ENCODE assay signal across 19 cellular contexts in the genomic region with DNA sequence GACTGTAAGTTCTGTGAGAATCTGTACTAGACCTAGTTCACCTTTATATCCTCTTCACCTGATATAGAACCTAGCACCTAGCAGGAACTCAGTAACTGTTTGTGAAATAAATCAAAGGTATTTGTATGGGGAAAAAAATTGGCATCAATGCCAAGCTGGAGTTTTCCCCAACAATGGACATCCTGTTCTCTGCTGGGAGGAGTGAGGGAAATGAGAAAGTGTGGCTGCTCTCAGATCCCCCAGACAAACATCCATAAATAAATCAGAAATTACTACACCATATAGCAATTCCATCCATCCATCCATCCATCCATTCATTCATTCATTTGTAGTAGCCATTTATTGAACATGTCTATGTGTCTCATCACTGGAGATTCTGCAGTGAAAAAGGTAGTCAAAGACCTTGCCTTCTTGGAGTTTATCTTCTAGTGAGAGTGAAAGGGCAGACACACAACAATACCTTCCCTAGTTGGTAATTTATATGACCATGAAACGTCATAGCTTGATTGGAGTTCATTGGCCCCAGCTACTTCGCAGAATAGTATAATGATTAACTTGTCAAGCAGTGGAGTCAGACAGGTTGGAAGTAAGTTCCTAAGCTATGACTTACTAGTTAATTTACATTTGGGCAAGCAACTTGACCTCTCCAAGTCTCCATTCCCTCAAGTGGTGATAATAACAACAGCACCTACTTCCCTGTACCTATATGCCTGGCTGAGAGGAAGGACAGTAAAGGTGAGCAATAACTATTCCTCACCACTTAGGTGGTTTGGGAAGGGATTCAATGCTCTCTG.
DNase-seq lines count a peak whose midpoint lies in the region; ATAC-seq and TF ChIP-seq lines count a peak whose summit lies in the region.
"Had no signal": no experiment of that assay in that cellular context is flagged by ENCODE, and none has a peak within 500 bp of the region (broad histone marks: within the 10 kb centered on the region; RNA-seq: fewer than 3 reads in every experiment).

No MANE protein-coding gene starts in this region.

- peaks cover 6% of the 10 kb centered on the region for H3K27me3 Mint-ChIP-seq in activated naive CD4-positive, alpha-beta T cell treated with anti-CD3 and anti-CD28 coated beads for 36 hours (ENCODE audit: low read depth)
- peaks cover 17% of the 10 kb centered on the region for H3K27me3 Mint-ChIP-seq in T-helper 17 cell

- ATAC-seq in body of pancreas (peak; percentile 53), mucosa of descending colon (peak; percentile 93), T-helper 17 cell (no peak)
- ATAC-seq: Panc1, Right ventricle myocardium inferior had no signal

- DNase-seq in COLO829 (ENCODE audit: low spot score) (peak; percentile 80), body of pancreas (no peak), hepatocyte (ENCODE audit: low spot score) (peak; percentile 59), mucosa of descending colon (no peak), T-helper 17 cell (no peak)
- DNase-seq in activated naive CD4-positive, alpha-beta T cell treated with anti-CD3 and anti-CD28 coated beads for 36 hours, result no peak
- no peak for DNase-seq in effector memory CD4-positive, alpha-beta T cell
- DNase-seq in stimulated activated naive CD4-positive, alpha-beta T cell (lab: John Stamatoyannopoulos, UW), result no peak
- DNase-seq: CD8-positive, alpha-beta memory T cell; DMS 273 treated with DMSO at 0.1 percent for 48 hours; H7; Karpas-422; MG63; NCI-H1092 treated with DMSO at 0.1 percent for 48 hours; NCI-H2081 treated with DMSO at 0.1 percent for 48 hours; NCI-H510A treated with DMSO at 0.1 percent for 48 hours had no signal

- no peaks in the 10 kb centered on the region for H3K36me3 Mint-ChIP-seq in activated naive CD4-positive, alpha-beta T cell treated with anti-CD3 and anti-CD28 coated beads for 36 hours (ENCODE audit: low read depth)
- no peaks in the 10 kb centered on the region for H3K36me3 Mint-ChIP-seq in T-helper 17 cell (ENCODE audit: low read depth)
- H3K36me3 Mint-ChIP-seq: CD8-positive, alpha-beta memory T cell had no signal

- TF ChIP-seq CTCF in body of pancreas (IDR thresholded peaks at IDR 0.05) (no peak), hepatocyte (IDR thresholded peaks at IDR 0.05; ENCODE audit: poor library complexity) (no peak), mucosa of descending colon (IDR thresholded peaks at IDR 0.05) (no peak)

- CTCF ChIA-PET in activated naive CD4-positive, alpha-beta T cell treated with anti-CD3 and anti-CD28 coated beads for 36 hours (lab: Charles Lee), result no interaction called here

- H3K36me3 ChIP-seq in body of pancreas (replicated peaks in 1 of 2; ENCODE audit: insufficient read depth in 1 of 2, low read depth in 2 of 2) (no peaks in the 10 kb centered on the region), hepatocyte (replicated peaks; ENCODE audit: insufficient read depth, low read depth) (no peaks in the 10 kb centered on the region), mucosa of descending colon (ENCODE audit: low read depth) (no peaks in the 10 kb centered on the region)
- no peaks in the 10 kb centered on the region for H3K36me3 ChIP-seq in effector memory CD4-positive, alpha-beta T cell (ENCODE audit: control insufficient read depth, insufficient read depth, low read length)
- H3K36me3 ChIP-seq: BLaER1 treated with 17β-estradiol and CSF1 and Interleukin-3, amounts not matched to agents 10 nM and 100 nM; MG63 had no signal

- intact Hi-C loops in body of pancreas (cut with DNase I), result no loop called here
- intact Hi-C loops in mucosa of descending colon (cut with DNase I, micrococcal nuclease), result no loop called here
- intact Hi-C loops in activated naive CD4-positive, alpha-beta T cell treated with anti-CD3 and anti-CD28 coated beads for 36 hours (cut with micrococcal nuclease), result no loop called here

- H3K4me2 ChIP-seq in hepatocyte, result no peak overlapping the region
- H3K4me2 ChIP-seq: BLaER1 treated with 17β-estradiol and CSF1 and Interleukin-3, amounts not matched to agents 10 nM and 100 nM had no signal

- TF ChIP-seq POLR2A in body of pancreas (IDR thresholded peaks at IDR 0.05), result no peak

- no peaks in the 10 kb centered on the region for H4K20me1 ChIP-seq in hepatocyte (ENCODE audit: insufficient read depth, poor library complexity, severe bottlenecking)
- H4K20me1 ChIP-seq: BLaER1 treated with 17β-estradiol and CSF1 and Interleukin-3, amounts not matched to agents 10 nM and 100 nM had no signal

- H3K4me1 ChIP-seq in body of pancreas (peaks cover 6% of the 10 kb centered on the region), hepatocyte (ENCODE audit: insufficient read depth) (no peaks in the 10 kb centered on the region), mucosa of descending colon (ENCODE audit: low read depth) (peaks cover 3% of the 10 kb centered on the region)
- no peaks in the 10 kb centered on the region for H3K4me1 ChIP-seq in effector memory CD4-positive, alpha-beta T cell (ENCODE audit: control insufficient read depth, insufficient read depth, low read length, poor library complexity, severe bottlenecking)

- H3K4me3 Mint-ChIP-seq in activated naive CD4-positive, alpha-beta T cell treated with anti-CD3 and anti-CD28 coated beads for 36 hours, result no peak overlapping the region
- no peak overlapping the region for H3K4me3 Mint-ChIP-seq in T-helper 17 cell
- H3K4me3 Mint-ChIP-seq: CD8-positive, alpha-beta memory T cell had no signal

- WGBS in body of pancreas, 2 donors, result 6 to 22% methylated on average over 2 of the region's 2 CpGs
- 59% methylated on average over 2 of the region's 2 CpGs for WGBS in hepatocyte (ENCODE audit: low lambda C conversion rate, missing lambda C conversion rate)

- no peaks in the 10 kb centered on the region for H3K9me3 ChIP-seq in body of pancreas
- no peaks in the 10 kb centered on the region for H3K9me3 ChIP-seq in hepatocyte (ENCODE audit: low read depth)
- H3K9me3 ChIP-seq in mucosa of descending colon, result no peaks in the 10 kb centered on the region
- H3K9me3 ChIP-seq in effector memory CD4-positive, alpha-beta T cell (ENCODE audit: control insufficient read depth, low read length), result no peaks in the 10 kb centered on the region
- H3K9me3 ChIP-seq in T-helper 17 cell (ENCODE audit: control insufficient read depth, low read length, poor library complexity, severe bottlenecking), result no peaks in the 10 kb centered on the region
- H3K9me3 ChIP-seq: BLaER1 treated with 17β-estradiol and CSF1 and Interleukin-3, amounts not matched to agents 10 nM and 100 nM; MG63 had no signal

- H3K4me1 Mint-ChIP-seq in activated naive CD4-positive, alpha-beta T cell treated with anti-CD3 and anti-CD28 coated beads for 36 hours (ENCODE audit: low read depth), result no peaks in the 10 kb centered on the region
- H3K4me1 Mint-ChIP-seq in T-helper 17 cell, result no peaks in the 10 kb centered on the region
- H3K4me1 Mint-ChIP-seq: CD8-positive, alpha-beta memory T cell had no signal

- H3K79me2 ChIP-seq in hepatocyte, result no peaks in the 10 kb centered on the region

- peak overlapping the region in 1 of 4 donors; percentile 9 for H3K27ac ChIP-seq in body of pancreas
- H3K27ac ChIP-seq in hepatocyte, result no peak overlapping the region
- H3K27ac ChIP-seq in effector memory CD4-positive, alpha-beta T cell (ENCODE audit: insufficient read depth, low read length, poor library complexity, severe bottlenecking), result no peak overlapping the region
- H3K27ac ChIP-seq: BLaER1 treated with 17β-estradiol and CSF1 and Interleukin-3, amounts not matched to agents 10 nM and 100 nM had no signal

- H3K9me3 Mint-ChIP-seq in activated naive CD4-positive, alpha-beta T cell treated with anti-CD3 and anti-CD28 coated beads for 36 hours, result no peaks in the 10 kb centered on the region

- no peaks in the 10 kb centered on the region for H3K27me3 ChIP-seq in body of pancreas
- H3K27me3 ChIP-seq in hepatocyte, result no peaks in the 10 kb centered on the region
- no peaks in the 10 kb centered on the region for H3K27me3 ChIP-seq in effector memory CD4-positive, alpha-beta T cell (replicated peaks; ENCODE audit: control insufficient read depth, insufficient read depth, low read length, poor library complexity, severe bottlenecking)
- H3K27me3 ChIP-seq: BLaER1 treated with 17β-estradiol and CSF1 and Interleukin-3, amounts not matched to agents 10 nM and 100 nM; MG63 had no signal

- H3K27ac Mint-ChIP-seq in activated naive CD4-positive, alpha-beta T cell treated with anti-CD3 and anti-CD28 coated beads for 36 hours, result no peak overlapping the region
- no peak overlapping the region for H3K27ac Mint-ChIP-seq in T-helper 17 cell
- H3K27ac Mint-ChIP-seq: CD8-positive, alpha-beta memory T cell had no signal

- H3K4me3 ChIP-seq in body of pancreas (no peak overlapping the region), hepatocyte (no peak overlapping the region), mucosa of descending colon (no peak overlapping the region)
- H3K4me3 ChIP-seq in effector memory CD4-positive, alpha-beta T cell (ENCODE audit: insufficient read depth, low read depth, low read length, poor library complexity, severe bottlenecking), result no peak overlapping the region
- H3K4me3 ChIP-seq: BLaER1 treated with 17β-estradiol and CSF1 and Interleukin-3, amounts not matched to agents 10 nM and 100 nM; MG63 had no signal

- H3K9me2 ChIP-seq in hepatocyte (replicated peaks; ENCODE audit: insufficient read depth), result no peaks in the 10 kb centered on the region

- H2AFZ ChIP-seq in hepatocyte, result no peak overlapping the region

Comparison
In these comparisons a context has a peak if more than half of its experiments do, and no peak if none do; other contexts are left out.
1. DNase-seq: peak in COLO829 (single experiment) and hepatocyte (single experiment); none in body of pancreas (0 of 4), mucosa of descending colon (0 of 3), activated naive CD4-positive, alpha-beta T cell treated with anti-CD3 and anti-CD28 coated beads for 36 hours (single experiment), effector memory CD4-positive, alpha-beta T cell (0 of 3), stimulated activated naive CD4-positive, alpha-beta T cell (0 of 6) and T-helper 17 cell (0 of 3).